In the genomic region with DNA sequence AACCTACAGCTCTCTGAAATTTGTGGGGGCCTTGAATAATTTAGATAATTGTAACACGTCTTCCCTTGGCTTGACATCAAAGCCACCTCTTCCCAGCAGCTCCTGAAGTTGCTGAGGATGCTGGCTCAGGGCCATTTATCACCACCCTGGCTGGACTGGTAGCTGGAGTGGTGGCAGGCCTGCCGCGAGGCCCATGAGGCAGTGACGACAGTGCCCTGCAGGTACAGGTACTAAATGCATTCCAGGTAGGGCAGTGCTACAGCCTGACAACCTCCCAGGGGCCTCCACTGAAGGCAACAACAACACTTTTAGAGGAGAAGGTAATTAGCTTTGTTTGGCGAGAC, we compare ENCODE assay signal across 23 cellular contexts.
A peak's percentile ranks its signal among the peaks of the same experiment; 100 is the strongest.
DNase-seq lines count a peak whose midpoint lies in the region; ATAC-seq, FAIRE-seq and TF ChIP-seq lines count a peak whose summit lies in the region.
"Had no signal": no experiment of that assay in that cellular context is flagged by ENCODE, and none has a peak within 500 bp of the region (broad histone marks: within the 10 kb centered on the region; RNA-seq: fewer than 3 reads in every experiment).

No MANE protein-coding gene starts in this region.

- H3K27me3 Mint-ChIP-seq in stimulated activated naive B cell treated with anti-CD40 and anti-IgM and Interleukin-4, amounts not matched to agents 10 μg/mL and 1 μg/mL and 100 μg/mL, for 72 hours, result peaks cover 0 to 4% of the 10 kb centered on the region in 2 donors
- H3K27me3 Mint-ChIP-seq: CD4-positive, alpha-beta memory T cell had no signal

- TF ChIP-seq CTCF in kidney (IDR thresholded peaks at IDR 0.05; ENCODE audit: borderline replicate concordance, extremely low read depth, insufficient read depth) (no peak), foreskin keratinocyte (conservative IDR thresholded peaks at IDR 0.05) (no peak)

- H3K4me3 ChIP-seq in kidney (ENCODE audit: low read length in 2 of 2), result no peak overlapping the region
- H3K4me3 ChIP-seq: Peyer's patch, SJSA1 had no signal

- H3K27me3 ChIP-seq in foreskin keratinocyte, result no peaks in the 10 kb centered on the region
- H3K27me3 ChIP-seq: BE2C, Peyer's patch, SJSA1 had no signal

- H3K36me3 Mint-ChIP-seq in stimulated activated naive B cell treated with anti-CD40 and anti-IgM and Interleukin-4, amounts not matched to agents 10 μg/mL and 1 μg/mL and 100 μg/mL, for 72 hours, result peaks cover 3 to 6% of the 10 kb centered on the region in 2 donors
- H3K36me3 Mint-ChIP-seq: CD4-positive, alpha-beta memory T cell had no signal

- H3K4me3 Mint-ChIP-seq in stimulated activated naive B cell treated with anti-CD40 and anti-IgM and Interleukin-4, amounts not matched to agents 10 μg/mL and 1 μg/mL and 100 μg/mL, for 72 hours, result no peak overlapping the region
- H3K4me3 Mint-ChIP-seq: CD4-positive, alpha-beta memory T cell had no signal

- intact Hi-C loops in kidney (cut with DNase I), result no loop called here

- no peaks in the 10 kb centered on the region for H3K36me3 ChIP-seq in kidney (ENCODE audit: control insufficient read depth in 1 of 2, insufficient read depth in 2 of 2, low read length in 2 of 2)
- H3K36me3 ChIP-seq: BE2C, Peyer's patch, SJSA1 had no signal

- H3K9ac ChIP-seq in kidney (ENCODE audit: low read length in 2 of 2), result no peak overlapping the region
- H3K9ac ChIP-seq: KMS-11 had no signal

- no peak overlapping the region for H3K27ac Mint-ChIP-seq in stimulated activated naive B cell treated with anti-CD40 and anti-IgM and Interleukin-4, amounts not matched to agents 10 μg/mL and 1 μg/mL and 100 μg/mL, for 72 hours
- H3K27ac Mint-ChIP-seq: CD4-positive, alpha-beta memory T cell had no signal

- no peaks in the 10 kb centered on the region for H3K9me3 ChIP-seq in kidney (ENCODE audit: control insufficient read depth in 1 of 2, low read length in 2 of 2)
- H3K9me3 ChIP-seq: BE2C, Peyer's patch, SJSA1 had no signal

- FAIRE-seq in kidney (lab: Jason Lieb, UNC), result no peak
- FAIRE-seq: GM12892, H1, HTR-8/SVneo had no signal

- H3K4me1 ChIP-seq in kidney (ENCODE audit: control insufficient read depth in 1 of 2, insufficient read depth in 1 of 2, low read depth in 1 of 2, low read length in 2 of 2), result peaks cover 0 to 4% of the 10 kb centered on the region in 2 donors
- H3K4me1 ChIP-seq in foreskin keratinocyte, result peaks cover 15% of the 10 kb centered on the region
- H3K4me1 ChIP-seq: BE2C, Peyer's patch had no signal

- H3K9me3 Mint-ChIP-seq in stimulated activated naive B cell treated with anti-CD40 and anti-IgM and Interleukin-4, amounts not matched to agents 10 μg/mL and 1 μg/mL and 100 μg/mL, for 72 hours, result peaks cover 0 to 6% of the 10 kb centered on the region in 2 donors

- DNase-seq in ELF-1 (ENCODE audit: low read depth, low spot score), result peak; percentile 25
- peak; percentile 72 for DNase-seq in HT-29 (ENCODE audit: low spot score)
- peak; percentile 75 for DNase-seq in kidney
- no peak for DNase-seq in stimulated activated naive B cell treated with anti-CD40 and anti-IgM and Interleukin-4, amounts not matched to agents 10 μg/mL and 1 μg/mL and 100 μg/mL, for 72 hours
- no peak for DNase-seq in foreskin keratinocyte
- DNase-seq: BE2C; CD4-positive, alpha-beta memory T cell; DND-41; NCI-H1092 treated with DMSO at 0.1 percent for 48 hours; NCI-H1694; NCI-H2081; NCI-H2171; NCI-H345; NCI-H524; NCI-H774; Peyer's patch had no signal

- H3K4me1 Mint-ChIP-seq in stimulated activated naive B cell treated with anti-CD40 and anti-IgM and Interleukin-4, amounts not matched to agents 10 μg/mL and 1 μg/mL and 100 μg/mL, for 72 hours, result peaks cover 28 to 38% of the 10 kb centered on the region in 2 donors
- H3K4me1 Mint-ChIP-seq: CD4-positive, alpha-beta memory T cell had no signal

- ATAC-seq in stimulated activated naive B cell treated with anti-CD40 and anti-IgM and Interleukin-4, amounts not matched to agents 10 μg/mL and 1 μg/mL and 100 μg/mL, for 72 hours (replicated peaks), result peak; percentile 6
- ATAC-seq in HG02642 (IDR thresholded peaks at IDR 0.05; ENCODE audit: poor library complexity, unreplicated experiment), result no peak
- no peak for ATAC-seq in GM21576 (IDR thresholded peaks at IDR 0.05; ENCODE audit: unreplicated experiment)
- ATAC-seq in foreskin keratinocyte, result no peak

- H3K27ac ChIP-seq in kidney (ENCODE audit: low read depth in 2 of 2, low read length in 2 of 2), result no peak overlapping the region
- H3K27ac ChIP-seq in foreskin keratinocyte, result no peak overlapping the region
- H3K27ac ChIP-seq: KMS-11, Peyer's patch, SJSA1 had no signal

Comparison
In these comparisons a context has a peak if more than half of its experiments do, and no peak if none do; other contexts are left out.
1. DNase-seq: peak in ELF-1 (single experiment), HT-29 (single experiment) and kidney (single experiment); none in stimulated activated naive B cell treated with anti-CD40 and anti-IgM and Interleukin-4, amounts not matched to agents 10 μg/mL and 1 μg/mL and 100 μg/mL, for 72 hours (single experiment) and foreskin keratinocyte (0 of 2).
2. ATAC-seq: peak in stimulated activated naive B cell treated with anti-CD40 and anti-IgM and Interleukin-4, amounts not matched to agents 10 μg/mL and 1 μg/mL and 100 μg/mL, for 72 hours (2 of 2); none in HG02642 (single experiment), GM21576 (single experiment) and foreskin keratinocyte (single experiment).